ENCODE assay signal across 7 cellular contexts in genomic region chr4:142846105-142846728, GRCh38. TPM values are rescaled to one million over a fixed set of nuclear protein-coding genes. Genes with fewer than 3 reads are reported as not detected.
A peak's percentile ranks its signal among the peaks of the same experiment; 100 is the strongest.
DNase-seq lines count a peak whose midpoint lies in the region; ATAC-seq and TF ChIP-seq lines count a peak whose summit lies in the region.

INPP4B (minus strand) TSS chr4:142846301.

- DNase-seq in LoVo (ENCODE audit: low spot score) (peak; percentile 23), lower leg skin (ENCODE audit: low spot score in 2 of 2) (peak in 1 of 2 donors; percentile 85)
- peak; percentile 52 to 63 for DNase-seq in activated CD4-positive, alpha-beta T cell treated with anti-CD3 and anti-CD28 coated beads, Interleukin-2, amount 50 U/mL, for 48 hours
- DNase-seq in stimulated activated CD4-positive, alpha-beta T cell treated with anti-CD3 and anti-CD28 coated beads, Interleukin-2, amount 100 ng/mL, for 48 hours, result peak; percentile 39 to 49

- no peak within 1 kb of the TSS for H3K27ac ChIP-seq in duodenal mucosa (ENCODE audit: low read depth, low read length)

- intact Hi-C loops in lower leg skin (cut with DNase I; ENCODE audit: low total_unique reads), result loop anchor here (5.0 to 10.0 kb wide), 2 partner anchors 491 to 719 kb away; no protein-coding TSS in a partner anchor

- no peaks in the 10 kb centered on the region for H3K9me3 ChIP-seq in duodenal mucosa (ENCODE audit: control insufficient read depth in 1 of 2, low read length in 2 of 2)

- ATAC-seq in GM18907 (IDR thresholded peaks at IDR 0.05; ENCODE audit: unreplicated experiment), result peak; percentile 51
- no peak for ATAC-seq in HG02970 (IDR thresholded peaks at IDR 0.05; ENCODE audit: low FRiP score, unreplicated experiment)

- peaks cover 8 to 18% of the 10 kb centered on the region in 2 donors for H3K27me3 ChIP-seq in duodenal mucosa (ENCODE audit: control insufficient read depth in 1 of 2, insufficient read depth in 2 of 2, low read length in 2 of 2)

- H3K36me3 ChIP-seq in duodenal mucosa (ENCODE audit: control insufficient read depth in 1 of 2, insufficient read depth in 2 of 2, low read length in 2 of 2), result no peaks in the 10 kb centered on the region

- peak within 1 kb of the TSS; percentile 78 to 81 for H3K4me3 ChIP-seq in duodenal mucosa (ENCODE audit: low read depth in 1 of 2, low read length in 2 of 2)
- H3K4me3 ChIP-seq in lower leg skin (ENCODE audit: low read depth, poor library complexity, severe bottlenecking), result peak within 1 kb of the TSS; percentile 32

- WGBS in lower leg skin, 2 donors, result 0 to 1% methylated on average over 53 to 56 of the region's 56 CpGs

- peak within 1 kb of the TSS; percentile 33 to 48 for H3K9ac ChIP-seq in duodenal mucosa (ENCODE audit: low read depth in 1 of 2, low read length in 2 of 2)

- no peak for TF ChIP-seq CTCF in lower leg skin (IDR thresholded peaks at IDR 0.05)

- TF ChIP-seq POLR2A in lower leg skin (IDR thresholded peaks at IDR 0.05), result no peak

- peaks cover 15 to 16% of the 10 kb centered on the region in 2 donors for H3K4me1 ChIP-seq in duodenal mucosa (ENCODE audit: control insufficient read depth in 1 of 2, insufficient read depth in 2 of 2, low read length in 2 of 2)

RNA-seq across cellular contexts. Expression of gene INPP4B, which starts in this region (rescaled TPM):
- 10 to 100 TPM in 3 of 4 donors, 1 to 10 TPM in 1; 7.6 to 18.5 (median 17.6) TPM for total RNA-seq in lower leg skin
